In genomic region chr3:171457263-171458055, GRCh38 we compare ENCODE assay signal across 11 cellular contexts. TPM values are rescaled to one million over a fixed set of nuclear protein-coding genes. Genes with fewer than 3 reads are reported as not detected.
DNase-seq lines count a peak whose midpoint lies in the region; ATAC-seq, FAIRE-seq and TF ChIP-seq lines count a peak whose summit lies in the region.
"Had no signal": no experiment of that assay in that cellular context is flagged by ENCODE, and none has a peak within 500 bp of the region (broad histone marks: within the 10 kb centered on the region; RNA-seq: fewer than 3 reads in every experiment).

No MANE protein-coding gene starts in this region.

- no peak for ATAC-seq in CD4-positive, alpha-beta T cell (ENCODE audit: poor library complexity)
- no peak for ATAC-seq in T-cell (replicated peaks in 1 of 4)
- ATAC-seq in naive thymus-derived CD4-positive, alpha-beta T cell: no peak

- no peaks in the 10 kb centered on the region for H3K9me3 ChIP-seq in CD4-positive, alpha-beta T cell (ENCODE audit: control insufficient read depth, low read length)
- no peaks in the 10 kb centered on the region for H3K9me3 ChIP-seq in effector memory CD4-positive, alpha-beta T cell (ENCODE audit: control insufficient read depth, low read length)
- H3K9me3 ChIP-seq in naive thymus-derived CD4-positive, alpha-beta T cell (ENCODE audit: control insufficient read depth in 2 of 3, low read length in 3 of 3): no peaks in the 10 kb centered on the region

- H3K27ac Mint-ChIP-seq in CD4-positive, alpha-beta T cell: peak overlapping the region; percentile 92
- peak overlapping the region; percentile 92 to 93 for H3K27ac Mint-ChIP-seq in T-cell
- peak overlapping the region; percentile 73 to 96 (median 90) for H3K27ac Mint-ChIP-seq in naive thymus-derived CD4-positive, alpha-beta T cell

- POLR2A ChIA-PET in CD4-positive, alpha-beta T cell (lab: Charles Lee): interaction anchor here (0.7 to 5.1 kb wide), 4 partner anchors 11 to 108 kb away, joined by 3 to 23 read pairs (median 6); no protein-coding TSS in a partner anchor
- POLR2A ChIA-PET in T-cell (lab: Charles Lee): interaction anchor here in 1 of 2 donors (0.6 to 0.7 kb wide), 2 partner anchors 22 to 36 kb away, joined by 3 to 8 read pairs; no protein-coding TSS in a partner anchor
- POLR2A ChIA-PET in naive thymus-derived CD4-positive, alpha-beta T cell (lab: Charles Lee): interaction anchor here (1.0 to 1.1 kb wide), 2 partner anchors 12 to 118 kb away, joined by 3 read pairs; no protein-coding TSS in a partner anchor

- H3K27ac ChIP-seq in CD4-positive, alpha-beta T cell (ENCODE audit: low read depth, low read length): no peak overlapping the region
- peak overlapping the region; percentile 76 for H3K27ac ChIP-seq in effector memory CD4-positive, alpha-beta T cell (ENCODE audit: insufficient read depth, low read length, poor library complexity, severe bottlenecking)
- peak overlapping the region; percentile 81 for H3K27ac ChIP-seq in naive thymus-derived CD4-positive, alpha-beta T cell (ENCODE audit: low read depth, low read length)
- H3K27ac ChIP-seq: VCaP had no signal

- H3K4me1 Mint-ChIP-seq in CD4-positive, alpha-beta T cell (ENCODE audit: low read depth): peaks cover 48% of the 10 kb centered on the region
- H3K4me1 Mint-ChIP-seq in T-cell: peaks cover 46 to 54% (median 53%) of the 10 kb centered on the region in 3 donors
- H3K4me1 Mint-ChIP-seq in naive thymus-derived CD4-positive, alpha-beta T cell: peaks cover 14 to 47% (median 41%) of the 10 kb centered on the region in 7 donors

- CTCF ChIA-PET in CD4-positive, alpha-beta T cell (lab: Charles Lee): no interaction called here
- CTCF ChIA-PET in T-cell (lab: Charles Lee): interaction anchor here (0.5 to 1.4 kb wide), 3 partner anchors 81 to 1255 kb away, joined by 3 to 4 read pairs (median 3); no protein-coding TSS in a partner anchor
- CTCF ChIA-PET in naive thymus-derived CD4-positive, alpha-beta T cell (lab: Charles Lee): interaction anchor here (1.6 kb wide), 1 partner anchor 38 kb away, joined by 3 read pairs; no protein-coding TSS in a partner anchor

- H3K27me3 Mint-ChIP-seq in CD4-positive, alpha-beta T cell: no peaks in the 10 kb centered on the region
- no peaks in the 10 kb centered on the region for H3K27me3 Mint-ChIP-seq in T-cell
- H3K27me3 Mint-ChIP-seq in naive thymus-derived CD4-positive, alpha-beta T cell: no peaks in the 10 kb centered on the region

- peak in 2 of 10 experiments; percentile 2 to 5 for DNase-seq in CD4-positive, alpha-beta T cell
- peak in 12 of 34 experiments; percentile 0 to 17 (median 4) for DNase-seq in T-cell
- no peak for DNase-seq in effector memory CD4-positive, alpha-beta T cell
- DNase-seq in naive thymus-derived CD4-positive, alpha-beta T cell: peak in 3 of 9 donors; percentile 3 to 17 (median 10)
- DNase-seq in NOMO-1 treated with DMSO at 0.1 percent for 48 hours (lab: John Stamatoyannopoulos, UW; ENCODE audit: unreplicated experiment): no peak
- no peak for DNase-seq in NCI-H526 treated with DMSO at 0.1 percent for 48 hours (lab: John Stamatoyannopoulos, UW)
- no peak for DNase-seq in GM19239 (ENCODE audit: insufficient read length, low spot score)
- no peak for DNase-seq in NCI-H2196 treated with DMSO at 0.1 percent for 48 hours (lab: John Stamatoyannopoulos, UW; ENCODE audit: unreplicated experiment)
- DNase-seq: GOT3, MM.1S had no signal

- peak overlapping the region; percentile 84 for H3K4me3 ChIP-seq in effector memory CD4-positive, alpha-beta T cell (ENCODE audit: insufficient read depth, low read depth, low read length, poor library complexity, severe bottlenecking)
- H3K4me3 ChIP-seq in naive thymus-derived CD4-positive, alpha-beta T cell (ENCODE audit: low read length): peak overlapping the region; percentile 87

- peaks cover 40% of the 10 kb centered on the region for H3K36me3 Mint-ChIP-seq in CD4-positive, alpha-beta T cell (ENCODE audit: low read depth)
- H3K36me3 Mint-ChIP-seq in T-cell: no peaks in the 10 kb centered on the region
- H3K36me3 Mint-ChIP-seq in naive thymus-derived CD4-positive, alpha-beta T cell: peaks cover 0 to 5% (median 0%) of the 10 kb centered on the region in 5 donors

- FAIRE-seq in GM19239 (lab: Jason Lieb, UNC): no peak

- H3K36me3 ChIP-seq in effector memory CD4-positive, alpha-beta T cell (ENCODE audit: control insufficient read depth, insufficient read depth, low read length): no peaks in the 10 kb centered on the region
- H3K36me3 ChIP-seq in naive thymus-derived CD4-positive, alpha-beta T cell (ENCODE audit: control insufficient read depth in 2 of 3, insufficient read depth in 3 of 3, low read length in 3 of 3): peaks cover 0 to 17% (median 0%) of the 10 kb centered on the region in 3 experiments

- no peak for TF ChIP-seq CTCF in CD4-positive, alpha-beta T cell (IDR thresholded peaks at IDR 0.05)

- H3K4me1 ChIP-seq in effector memory CD4-positive, alpha-beta T cell (ENCODE audit: control insufficient read depth, insufficient read depth, low read length, poor library complexity, severe bottlenecking): peaks cover 32% of the 10 kb centered on the region
- peaks cover 15 to 24% of the 10 kb centered on the region in 2 donors for H3K4me1 ChIP-seq in naive thymus-derived CD4-positive, alpha-beta T cell (ENCODE audit: control insufficient read depth in 2 of 2, insufficient read depth in 2 of 2, low read length in 2 of 2)

- peak overlapping the region; percentile 97 for H3K4me3 Mint-ChIP-seq in CD4-positive, alpha-beta T cell
- peak overlapping the region; percentile 88 to 96 (median 96) for H3K4me3 Mint-ChIP-seq in T-cell
- peak overlapping the region; percentile 91 to 98 (median 94) for H3K4me3 Mint-ChIP-seq in naive thymus-derived CD4-positive, alpha-beta T cell

- intact Hi-C loops in CD4-positive, alpha-beta T cell (cut with DNase I, micrococcal nuclease): loop anchor here (5.0 to 10.0 kb wide), 4 partner anchors 110 to 273 kb away; no protein-coding TSS in a partner anchor
- intact Hi-C loops in naive thymus-derived CD4-positive, alpha-beta T cell (cut with micrococcal nuclease): loop anchor here (2.0 to 10.0 kb wide), 5 partner anchors 271 to 1693 kb away; partner anchors contain the start of genes ECT2 (in 1 of the 2) and TERC (in 1 of the 2)

- H3K27me3 ChIP-seq in CD4-positive, alpha-beta T cell (ENCODE audit: control insufficient read depth, insufficient read depth, low read length): no peaks in the 10 kb centered on the region
- no peaks in the 10 kb centered on the region for H3K27me3 ChIP-seq in effector memory CD4-positive, alpha-beta T cell (replicated peaks; ENCODE audit: control insufficient read depth, insufficient read depth, low read length, poor library complexity, severe bottlenecking)
- H3K27me3 ChIP-seq in naive thymus-derived CD4-positive, alpha-beta T cell (ENCODE audit: control insufficient read depth in 2 of 2, insufficient read depth in 2 of 2, low read length in 2 of 2): no peaks in the 10 kb centered on the region

- H3K9me3 Mint-ChIP-seq in CD4-positive, alpha-beta T cell: no peaks in the 10 kb centered on the region
- no peaks in the 10 kb centered on the region for H3K9me3 Mint-ChIP-seq in T-cell
- H3K9me3 Mint-ChIP-seq in naive thymus-derived CD4-positive, alpha-beta T cell: no peaks in the 10 kb centered on the region

RNA-seq across cellular contexts. Expression of gene TNIK, which starts 2.7 kb away (rescaled TPM):
- total RNA-seq in CD4-positive, alpha-beta T cell: 10 to 100 TPM; 71.0 to 78.3 TPM
- total RNA-seq in T-cell: 10 to 100 TPM; 52.2 to 81.0 (median 60.9) TPM
- 10 to 100 TPM; 61.6 to 74.9 (median 73.6) TPM for total RNA-seq in naive thymus-derived CD4-positive, alpha-beta T cell
- 10 to 100 TPM; 20.2 to 22.1 TPM for polyA plus RNA-seq in naive thymus-derived CD4-positive, alpha-beta T cell
